ENCODE assay signal across 22 cellular contexts in the genomic region with DNA sequence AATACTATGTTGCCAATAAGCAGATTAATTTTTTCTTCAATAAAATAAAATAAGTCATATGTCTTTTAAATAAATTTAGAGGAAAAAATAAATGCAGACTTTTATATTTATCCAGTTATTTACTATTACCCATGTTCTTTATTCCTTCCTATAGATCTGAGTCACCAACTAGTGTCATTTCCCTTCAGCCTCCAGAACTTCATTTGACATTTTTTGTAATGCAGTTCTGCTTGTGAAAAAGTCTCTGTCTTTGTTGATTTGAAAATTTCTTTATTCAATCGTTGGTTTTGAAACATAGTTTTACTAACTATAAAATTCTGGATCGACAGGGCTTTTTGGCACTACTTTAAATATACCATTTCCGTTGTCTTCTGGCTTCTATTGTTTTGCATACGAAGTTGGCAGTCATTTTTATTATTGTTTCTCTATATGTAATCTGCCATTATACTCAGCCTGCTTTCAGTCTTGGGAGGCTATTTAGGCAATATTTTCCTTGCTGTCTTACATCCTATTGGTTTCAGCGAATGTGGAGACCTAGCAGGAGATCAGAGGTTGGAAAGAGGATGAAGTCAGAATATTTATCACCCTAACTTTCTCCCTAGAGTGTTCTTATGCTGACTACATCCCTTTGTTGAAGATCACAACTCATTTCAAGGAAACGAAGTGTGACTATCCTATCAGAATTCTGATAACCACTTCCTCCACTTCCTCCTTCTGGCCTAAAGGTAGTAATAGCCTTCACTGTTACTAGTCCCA. TPM values are rescaled to one million over a fixed set of nuclear protein-coding genes. Genes with fewer than 3 reads are reported as not detected.
"Had no signal": no experiment of that assay in that cellular context is flagged by ENCODE, and none has a peak within 500 bp of the region (broad histone marks: within the 10 kb centered on the region; RNA-seq: fewer than 3 reads in every experiment).

No MANE protein-coding gene starts in this region.

- H3K27me3 Mint-ChIP-seq: progenitor cell of endocrine pancreas had no signal

- H3K4me3 ChIP-seq: pancreas, tibial artery, upper lobe of left lung, uterus had no signal

- H3K27me3 ChIP-seq: pancreas, upper lobe of left lung, uterus had no signal

- H3K27ac ChIP-seq: pancreas, tibial artery, upper lobe of left lung, uterus had no signal

- H3K9me3 ChIP-seq: pancreas, upper lobe of left lung, uterus had no signal

- DNase-seq: cortex of kidney; effector memory CD8-positive, alpha-beta T cell; erythroblast; glutamatergic neuron; islet precursor cell; natural killer cell; pancreas; right cardiac atrium; small intestine; stimulated activated CD4-positive, alpha-beta T cell treated with anti-CD3 and anti-CD28 coated beads, Interleukin-4, amount 100 ng/mL, for 1 hour; stimulated activated CD8-positive, alpha-beta memory T cell treated with anti-CD3 and anti-CD28 coated beads, Interleukin-4, amount 100 ng/mL, for 48 hours; stimulated activated naive CD8-positive, alpha-beta T cell treated with anti-CD3 and anti-CD28 coated beads, Interleukin-15, Interleukin-2, amounts not matched to agents 100 U/mL and 50 U/mL, for 24 hours; tibial artery; upper lobe of left lung; uterus had no signal

- H3K4me1 Mint-ChIP-seq: natural killer cell; neural crest cell; stimulated activated effector memory CD8-positive, alpha-beta T cell treated with anti-CD3 and anti-CD28 coated beads, Interleukin-12 subunit alpha, Interleukin-12 subunit beta, amount 100 ng/mL, for 72 hours had no signal

- H3K4me3 Mint-ChIP-seq: effector memory CD8-positive, alpha-beta T cell; mesothelial cell of epicardium; natural killer cell; neural crest cell; stimulated activated effector memory CD8-positive, alpha-beta T cell treated with anti-CD3 and anti-CD28 coated beads, Interleukin-12 subunit alpha, Interleukin-12 subunit beta, amount 100 ng/mL, for 72 hours had no signal

- H3K4me1 ChIP-seq: pancreas, tibial artery, upper lobe of left lung, uterus had no signal

- H3K36me3 ChIP-seq: pancreas, tibial artery, upper lobe of left lung, uterus had no signal

- H3K27ac Mint-ChIP-seq: effector memory CD8-positive, alpha-beta T cell; mesothelial cell of epicardium; natural killer cell; progenitor cell of endocrine pancreas; stimulated activated effector memory CD8-positive, alpha-beta T cell treated with anti-CD3 and anti-CD28 coated beads, Interleukin-12 subunit alpha, Interleukin-12 subunit beta, amount 100 ng/mL, for 72 hours had no signal

- H3K36me3 Mint-ChIP-seq: natural killer cell; stimulated activated effector memory CD8-positive, alpha-beta T cell treated with anti-CD3 and anti-CD28 coated beads, Interleukin-12 subunit alpha, Interleukin-12 subunit beta, amount 100 ng/mL, for 72 hours had no signal

RNA-seq across cellular contexts. Expression of a gene that starts 42.0 kb away (rescaled TPM):
- total RNA-seq: left lobe of liver, myocyte, natural killer cell, neural crest cell, progenitor cell of endocrine pancreas, right cardiac atrium had no signal
- polyA plus RNA-seq: right cardiac atrium had no signal

RNA-seq across cellular contexts. Expression of a gene that starts 47.3 kb away (rescaled TPM):
- total RNA-seq: frontal cortex, left lobe of liver, myocyte, progenitor cell of endocrine pancreas had no signal
- polyA plus RNA-seq: pancreas had no signal
